In genomic region chr6:90178294-90178678, GRCh38 we compare ENCODE assay signal across 10 cellular contexts.
DNase-seq lines count a peak whose midpoint lies in the region; ATAC-seq and TF ChIP-seq lines count a peak whose summit lies in the region.
"Had no signal": no experiment of that assay in that cellular context is flagged by ENCODE, and none has a peak within 500 bp of the region (broad histone marks: within the 10 kb centered on the region; RNA-seq: fewer than 3 reads in every experiment).

No MANE protein-coding gene starts in this region.

- no peak for TF ChIP-seq CTCF in neural crest cell (conservative IDR thresholded peaks at IDR 0.05)

- peaks cover 12 to 61% (median 23%) of the 10 kb centered on the region in 4 donors for H3K4me1 Mint-ChIP-seq in CD4-positive, CD25-positive, alpha-beta regulatory T cell
- H3K4me1 Mint-ChIP-seq in dendritic cell treated with granulocyte-macrophage colony-stimulating factor and Interleukin-4, amounts not matched to agents 40 ng/mL and 50 ng/mL, for 4 days (ENCODE audit: low read depth), result peaks cover 28% of the 10 kb centered on the region
- peaks cover 4% of the 10 kb centered on the region for H3K4me1 Mint-ChIP-seq in neural crest cell

- no peak for DNase-seq in CD4-positive, CD25-positive, alpha-beta regulatory T cell
- DNase-seq in LHCN-M2 (ENCODE audit: low read depth) (peak; percentile 46), neural crest cell (ENCODE audit: low read depth, low spot score) (no peak), caudate nucleus (lab: John Stamatoyannopoulos, UW) (no peak), NCI-H69 (lab: John Stamatoyannopoulos, UW) (no peak)
- DNase-seq: endodermal cell had no signal

- no peaks in the 10 kb centered on the region for H3K9me3 Mint-ChIP-seq in CD4-positive, CD25-positive, alpha-beta regulatory T cell
- no peaks in the 10 kb centered on the region for H3K9me3 Mint-ChIP-seq in dendritic cell treated with granulocyte-macrophage colony-stimulating factor and Interleukin-4, amounts not matched to agents 40 ng/mL and 50 ng/mL, for 4 days
- H3K9me3 Mint-ChIP-seq in neural crest cell, result no peaks in the 10 kb centered on the region

- peaks cover 11% of the 10 kb centered on the region for H3K4me1 ChIP-seq in CD4-positive, CD25-positive, alpha-beta regulatory T cell (ENCODE audit: control insufficient read depth, insufficient read depth, low read length, poor library complexity, severe bottlenecking)

- H3K27ac Mint-ChIP-seq in CD4-positive, CD25-positive, alpha-beta regulatory T cell, result peak overlapping the region; percentile 45 to 74 (median 70)
- H3K27ac Mint-ChIP-seq in dendritic cell treated with granulocyte-macrophage colony-stimulating factor and Interleukin-4, amounts not matched to agents 40 ng/mL and 50 ng/mL, for 4 days, result peak overlapping the region; percentile 60
- peak overlapping the region; percentile 36 for H3K27ac Mint-ChIP-seq in neural crest cell (ENCODE audit: unreplicated experiment)
- H3K27ac Mint-ChIP-seq: endodermal cell had no signal

- peak overlapping the region in 2 of 4 donors; percentile 61 to 78 for H3K4me3 Mint-ChIP-seq in CD4-positive, CD25-positive, alpha-beta regulatory T cell
- H3K4me3 Mint-ChIP-seq in dendritic cell treated with granulocyte-macrophage colony-stimulating factor and Interleukin-4, amounts not matched to agents 40 ng/mL and 50 ng/mL, for 4 days, result peak overlapping the region; percentile 60
- no peak overlapping the region for H3K4me3 Mint-ChIP-seq in neural crest cell
- H3K4me3 Mint-ChIP-seq: endodermal cell, mesothelial cell of epicardium had no signal

- no peak overlapping the region for H3K27ac ChIP-seq in CD4-positive, CD25-positive, alpha-beta regulatory T cell (ENCODE audit: insufficient read depth, low read length, poor library complexity, severe bottlenecking)
- H3K27ac ChIP-seq in caudate nucleus (ENCODE audit: low read depth, low read length), result no peak overlapping the region

- H3K27me3 ChIP-seq in CD4-positive, CD25-positive, alpha-beta regulatory T cell (ENCODE audit: control insufficient read depth, insufficient read depth, low read length), result peaks cover 2% of the 10 kb centered on the region

- no peaks in the 10 kb centered on the region for H3K36me3 Mint-ChIP-seq in CD4-positive, CD25-positive, alpha-beta regulatory T cell
- no peaks in the 10 kb centered on the region for H3K36me3 Mint-ChIP-seq in dendritic cell treated with granulocyte-macrophage colony-stimulating factor and Interleukin-4, amounts not matched to agents 40 ng/mL and 50 ng/mL, for 4 days (ENCODE audit: low read depth)
- H3K36me3 Mint-ChIP-seq in neural crest cell (ENCODE audit: low read depth), result peaks cover 4% of the 10 kb centered on the region

- ATAC-seq in CD4-positive, CD25-positive, alpha-beta regulatory T cell (ENCODE audit: low read depth in 2 of 2), result no peak
- ATAC-seq in HG03442 (IDR thresholded peaks at IDR 0.05; ENCODE audit: unreplicated experiment), result no peak
- ATAC-seq: activated CD4-positive, CD25-positive, alpha-beta regulatory T cell treated with anti-CD3 and anti-CD28 coated beads, Interleukin-2, amount 50 U/mL, for 24 hours had no signal

- H3K27me3 Mint-ChIP-seq in CD4-positive, CD25-positive, alpha-beta regulatory T cell, result peaks cover 11% of the 10 kb centered on the region
- H3K27me3 Mint-ChIP-seq in dendritic cell treated with granulocyte-macrophage colony-stimulating factor and Interleukin-4, amounts not matched to agents 40 ng/mL and 50 ng/mL, for 4 days, result peaks cover 11% of the 10 kb centered on the region
- H3K27me3 Mint-ChIP-seq in neural crest cell (ENCODE audit: low read depth), result no peaks in the 10 kb centered on the region

- H3K36me3 ChIP-seq in CD4-positive, CD25-positive, alpha-beta regulatory T cell (ENCODE audit: control insufficient read depth, insufficient read depth, low read length), result no peaks in the 10 kb centered on the region

- H3K9me3 ChIP-seq in CD4-positive, CD25-positive, alpha-beta regulatory T cell (ENCODE audit: control insufficient read depth in 2 of 2, low read length in 2 of 2), result peaks cover 0 to 2% of the 10 kb centered on the region in 2 experiments

- intact Hi-C loops in dendritic cell treated with granulocyte-macrophage colony-stimulating factor and Interleukin-4, amounts not matched to agents 40 ng/mL and 50 ng/mL, for 4 days (cut with micrococcal nuclease), result loop anchor here (5.0 kb wide), 1 partner anchor 236 kb away; no protein-coding TSS in a partner anchor

- H3K4me3 ChIP-seq in CD4-positive, CD25-positive, alpha-beta regulatory T cell (ENCODE audit: low read depth, low read length), result peak overlapping the region; percentile 21
